ENCODE assay signal across 23 cellular contexts in genomic region chr6:3744901-3745470, GRCh38. TPM values are rescaled to one million over a fixed set of nuclear protein-coding genes. Genes with fewer than 3 reads are reported as not detected.
DNase-seq lines count a peak whose midpoint lies in the region; ATAC-seq and TF ChIP-seq lines count a peak whose summit lies in the region.
"Had no signal": no experiment of that assay in that cellular context is flagged by ENCODE, and none has a peak within 500 bp of the region (broad histone marks: within the 10 kb centered on the region; RNA-seq: fewer than 3 reads in every experiment).

No MANE protein-coding gene starts in this region.

- TF ChIP-seq CTCF in osteoblast (IDR thresholded peaks at IDR 0.05; ENCODE audit: extremely low read depth, low read depth, low read length) = no peak
- no peak for TF ChIP-seq CTCF in thyroid gland (IDR thresholded peaks at IDR 0.05)

- peaks cover 100% of the 10 kb centered on the region for H3K79me2 ChIP-seq in osteoblast (ENCODE audit: insufficient read depth, low read length)

- H3K4me2 ChIP-seq in osteoblast (ENCODE audit: insufficient read depth, low read length) = peak overlapping the region; percentile 8

- peak overlapping the region; percentile 91 for H3K4me3 ChIP-seq in adipocyte (ENCODE audit: low read length)
- no peak overlapping the region for H3K4me3 ChIP-seq in osteoblast (ENCODE audit: insufficient read depth, low read length)
- no peak overlapping the region for H3K4me3 ChIP-seq in thyroid gland (replicated peaks in 1 of 3)
- H3K4me3 ChIP-seq: K562, Peyer's patch had no signal

- H3K27me3 ChIP-seq in adipocyte (replicated peaks; ENCODE audit: control insufficient read depth, insufficient read depth, low read length) (no peaks in the 10 kb centered on the region), osteoblast (ENCODE audit: insufficient read depth, low read length) (no peaks in the 10 kb centered on the region), thyroid gland (no peaks in the 10 kb centered on the region)
- H3K27me3 ChIP-seq: Peyer's patch had no signal

- peaks cover 35% of the 10 kb centered on the region for H3K27me3 Mint-ChIP-seq in activated T-helper 1 cell treated with anti-CD3 and anti-CD28 coated beads, Interleukin-12 subunit alpha, Interleukin-12 subunit beta, Interleukin-2, Interleukin-4 antibody, amounts not matched to agents 30 ng/mL and 10 ng/mL and 1 ng/mL, durations not matched to agents 14 hours and 24 hours and 36 hours (ENCODE audit: insufficient read depth)
- H3K27me3 Mint-ChIP-seq: activated T-helper 17 cell treated with anti-CD3 and anti-CD28 coated beads, Interleukin-2, amount 50 U/mL, for 72 hours had no signal

- H3K9ac ChIP-seq in adipocyte (ENCODE audit: low read length) = peak overlapping the region; percentile 92
- H3K9ac ChIP-seq: SK-N-SH had no signal

- intact Hi-C loops in thyroid gland (cut with DNase I) = loop anchor here (2.0 to 10.0 kb wide), 5 partner anchors 92 to 410 kb away; no protein-coding TSS in a partner anchor
- intact Hi-C loops in activated T-helper 1 cell treated with anti-CD3 and anti-CD28 coated beads, Interleukin-12 subunit alpha, Interleukin-12 subunit beta, Interleukin-2, Interleukin-4 antibody, amounts not matched to agents 30 ng/mL and 10 ng/mL and 1 ng/mL, durations not matched to agents 14 hours and 24 hours and 36 hours (cut with micrococcal nuclease) = loop anchor here (5.0 kb wide), 2 partner anchors 392 to 1192 kb away; partner anchors contain the start of gene ECI2

- no peaks in the 10 kb centered on the region for H3K36me3 Mint-ChIP-seq in activated T-helper 1 cell treated with anti-CD3 and anti-CD28 coated beads, Interleukin-12 subunit alpha, Interleukin-12 subunit beta, Interleukin-2, Interleukin-4 antibody, amounts not matched to agents 30 ng/mL and 10 ng/mL and 1 ng/mL, durations not matched to agents 14 hours and 24 hours and 36 hours (ENCODE audit: low read depth)
- H3K36me3 Mint-ChIP-seq: activated CD8-positive, alpha-beta memory T cell treated with anti-CD3 and anti-CD28 coated beads, Interleukin-2, amount 10 ng/mL, durations not matched to agents 7 days and 5 days; activated naive CD4-positive, alpha-beta T cell treated with anti-CD3 and anti-CD28 coated beads, Interleukin-2, amount 50 U/mL, for 72 hours; CD4-positive, CD25-positive, alpha-beta regulatory T cell; immature natural killer cell had no signal

- no peak overlapping the region for H2AFZ ChIP-seq in osteoblast (ENCODE audit: low read length)

- no peak for TF ChIP-seq POLR2A in thyroid gland (IDR thresholded peaks at IDR 0.05)

- peaks cover 13% of the 10 kb centered on the region for H3K4me1 Mint-ChIP-seq in activated T-helper 1 cell treated with anti-CD3 and anti-CD28 coated beads, Interleukin-12 subunit alpha, Interleukin-12 subunit beta, Interleukin-2, Interleukin-4 antibody, amounts not matched to agents 30 ng/mL and 10 ng/mL and 1 ng/mL, durations not matched to agents 14 hours and 24 hours and 36 hours (ENCODE audit: low read depth)

- WGBS in thyroid gland, 2 donors = 95 to 96% methylated on average over 18 of the region's 20 CpGs

- H3K36me3 ChIP-seq in adipocyte (ENCODE audit: control insufficient read depth, insufficient read depth, low read length, severe bottlenecking) = peaks cover 37% of the 10 kb centered on the region
- peaks cover 68% of the 10 kb centered on the region for H3K36me3 ChIP-seq in osteoblast (ENCODE audit: insufficient read depth, low read length)
- no peaks in the 10 kb centered on the region for H3K36me3 ChIP-seq in thyroid gland
- H3K36me3 ChIP-seq: Peyer's patch, WERI-Rb-1 had no signal

- peak overlapping the region; percentile 51 for H3K27ac ChIP-seq in osteoblast (ENCODE audit: low read depth, low read length)
- H3K27ac ChIP-seq in thyroid gland = peak overlapping the region in 2 of 3 donors; percentile 70 to 100
- H3K27ac ChIP-seq: WERI-Rb-1 had no signal

- H3K9me3 Mint-ChIP-seq in activated T-helper 1 cell treated with anti-CD3 and anti-CD28 coated beads, Interleukin-12 subunit alpha, Interleukin-12 subunit beta, Interleukin-2, Interleukin-4 antibody, amounts not matched to agents 30 ng/mL and 10 ng/mL and 1 ng/mL, durations not matched to agents 14 hours and 24 hours and 36 hours = no peaks in the 10 kb centered on the region
- H3K9me3 Mint-ChIP-seq: activated CD4-positive, alpha-beta T cell treated with anti-CD3 and anti-CD28 coated beads, Interleukin-2, amount 10 ng/mL, durations not matched to agents 7 days and 5 days; activated naive CD4-positive, alpha-beta T cell treated with anti-CD3 and anti-CD28 coated beads, Interleukin-2, amount 50 U/mL, for 72 hours; activated T-helper 17 cell treated with anti-CD3 and anti-CD28 coated beads, Interleukin-2, amount 50 U/mL, for 72 hours; CD4-positive, CD25-positive, alpha-beta regulatory T cell; effector memory CD8-positive, alpha-beta T cell; immature natural killer cell had no signal

- no peak for ATAC-seq in HG03095 (IDR thresholded peaks at IDR 0.05; ENCODE audit: unreplicated experiment)
- no peak for ATAC-seq in HG03045 (IDR thresholded peaks at IDR 0.05; ENCODE audit: unreplicated experiment)
- ATAC-seq: activated CD8-positive, alpha-beta memory T cell treated with anti-CD3 and anti-CD28 coated beads, Interleukin-2, amount 10 ng/mL, durations not matched to agents 7 days and 5 days; activated naive CD4-positive, alpha-beta T cell treated with anti-CD3 and anti-CD28 coated beads, Interleukin-2, amount 50 U/mL, for 72 hours; activated T-helper 17 cell treated with anti-CD3 and anti-CD28 coated beads, Interleukin-2, amount 50 U/mL, for 72 hours; effector memory CD8-positive, alpha-beta T cell; K562 had no signal

- DNase-seq in adipocyte (ENCODE audit: low read depth) (no peak), fibroblast of gingiva (ENCODE audit: low read depth) (peak; percentile 3), osteoblast (ENCODE audit: insufficient read length, low spot score, missing footprints) (no peak), thyroid gland (no peak), SK-N-DZ (ENCODE audit: low spot score) (no peak)
- no peak for DNase-seq in activated T-helper 1 cell treated with anti-CD3 and anti-CD28 coated beads, Interleukin-12 subunit alpha, Interleukin-12 subunit beta, Interleukin-2, Interleukin-4 antibody, amounts not matched to agents 30 ng/mL and 10 ng/mL and 1 ng/mL, durations not matched to agents 14 hours and 24 hours and 36 hours (ENCODE audit: low spot score)
- DNase-seq: activated CD4-positive, alpha-beta T cell treated with anti-CD3 and anti-CD28 coated beads, Interleukin-2, amount 10 ng/mL, durations not matched to agents 7 days and 5 days; activated CD8-positive, alpha-beta memory T cell treated with anti-CD3 and anti-CD28 coated beads, Interleukin-2, amount 10 ng/mL, durations not matched to agents 7 days and 5 days; CD4-positive, CD25-positive, alpha-beta regulatory T cell; cerebellar nuclear complex; DMS 273 treated with DMSO at 0.1 percent for 48 hours; effector memory CD8-positive, alpha-beta T cell; immature natural killer cell; NCI-H1436; NK-92 treated with Interleukin-12 subunit alpha and Interleukin-12 subunit beta, amount 100 ng/mL, for 24 hours; SK-N-SH; WERI-Rb-1 had no signal

- H3K4me1 ChIP-seq in adipocyte (ENCODE audit: control insufficient read depth, insufficient read depth, low read length) (peaks cover 88% of the 10 kb centered on the region), osteoblast (ENCODE audit: insufficient read depth, low read length) (peaks cover 83% of the 10 kb centered on the region), thyroid gland (peaks cover 62 to 85% of the 10 kb centered on the region in 2 donors)

- peaks cover 99% of the 10 kb centered on the region for H4K20me1 ChIP-seq in osteoblast (ENCODE audit: insufficient read depth, low read length)

- H3K4me3 Mint-ChIP-seq in activated T-helper 1 cell treated with anti-CD3 and anti-CD28 coated beads, Interleukin-12 subunit alpha, Interleukin-12 subunit beta, Interleukin-2, Interleukin-4 antibody, amounts not matched to agents 30 ng/mL and 10 ng/mL and 1 ng/mL, durations not matched to agents 14 hours and 24 hours and 36 hours = no peak overlapping the region
- H3K4me3 Mint-ChIP-seq: activated CD4-positive, alpha-beta T cell treated with anti-CD3 and anti-CD28 coated beads, Interleukin-2, amount 10 ng/mL, durations not matched to agents 7 days and 5 days; activated CD8-positive, alpha-beta memory T cell treated with anti-CD3 and anti-CD28 coated beads, Interleukin-2, amount 10 ng/mL, durations not matched to agents 7 days and 5 days; activated T-helper 17 cell treated with anti-CD3 and anti-CD28 coated beads, Interleukin-2, amount 50 U/mL, for 72 hours; effector memory CD8-positive, alpha-beta T cell had no signal

- no peaks in the 10 kb centered on the region for H3K9me3 ChIP-seq in adipocyte (ENCODE audit: control insufficient read depth, low read length)
- no peaks in the 10 kb centered on the region for H3K9me3 ChIP-seq in osteoblast (ENCODE audit: low read depth, low read length)
- H3K9me3 ChIP-seq in thyroid gland = no peaks in the 10 kb centered on the region
- H3K9me3 ChIP-seq: Peyer's patch, SK-N-SH had no signal

- H3K27ac Mint-ChIP-seq in activated T-helper 1 cell treated with anti-CD3 and anti-CD28 coated beads, Interleukin-12 subunit alpha, Interleukin-12 subunit beta, Interleukin-2, Interleukin-4 antibody, amounts not matched to agents 30 ng/mL and 10 ng/mL and 1 ng/mL, durations not matched to agents 14 hours and 24 hours and 36 hours = no peak overlapping the region
- H3K27ac Mint-ChIP-seq: activated CD4-positive, alpha-beta T cell treated with anti-CD3 and anti-CD28 coated beads, Interleukin-2, amount 10 ng/mL, durations not matched to agents 7 days and 5 days; activated CD8-positive, alpha-beta memory T cell treated with anti-CD3 and anti-CD28 coated beads, Interleukin-2, amount 10 ng/mL, durations not matched to agents 7 days and 5 days; activated T-helper 17 cell treated with anti-CD3 and anti-CD28 coated beads, Interleukin-2, amount 50 U/mL, for 72 hours; CD4-positive, CD25-positive, alpha-beta regulatory T cell; immature natural killer cell had no signal

RNA-seq across cellular contexts. Expression of gene PXDC1, which starts 6.5 kb away (rescaled TPM):
- total RNA-seq in osteoblast = 144 and 161 TPM in 2 replicates
- 100 to 1,000 TPM in 1 of 4 donors, 10 to 100 TPM in 3; 73.5 to 102 (median 82.7) TPM for total RNA-seq in thyroid gland
- not detected in 2 replicates for polyA plus RNA-seq in SK-N-DZ (2014; cell fraction: cytosol; rRNA removed)
- 0.32 TPM in 1 of 2 replicates, not detected in the other for polyA plus RNA-seq in SK-N-DZ (2014; cell fraction: nucleus; rRNA removed)
- 0.12 and 0.57 TPM in 2 replicates for total RNA-seq in activated T-helper 1 cell treated with anti-CD3 and anti-CD28 coated beads, Interleukin-12 subunit alpha, Interleukin-12 subunit beta, Interleukin-2, Interleukin-4 antibody, amounts not matched to agents 30 ng/mL and 10 ng/mL and 1 ng/mL, durations not matched to agents 14 hours and 24 hours and 36 hours
- polyA plus RNA-seq: CD4-positive, CD25-positive, alpha-beta regulatory T cell; immature natural killer cell had no signal

Comparison
In these comparisons a context has a peak if more than half of its experiments do, and no peak if none do; other contexts are left out.
1. RNA of gene PXDC1, which starts 6.5 kb away (total RNA-seq): 144 to 161 TPM in osteoblast and 73.5 to 102 TPM in thyroid gland; 0.12 to 0.57 TPM in activated T-helper 1 cell treated with anti-CD3 and anti-CD28 coated beads, Interleukin-12 subunit alpha, Interleukin-12 subunit beta, Interleukin-2, Interleukin-4 antibody, amounts not matched to agents 30 ng/mL and 10 ng/mL and 1 ng/mL, durations not matched to agents 14 hours and 24 hours and 36 hours; every median in the first group is over 10 times any median in the second.